In genomic region chr6:162546905-162547304, GRCh38 we compare ENCODE assay signal across 17 cellular contexts.
DNase-seq lines count a peak whose midpoint lies in the region; ATAC-seq and TF ChIP-seq lines count a peak whose summit lies in the region.
"Had no signal": no experiment of that assay in that cellular context is flagged by ENCODE, and none has a peak within 500 bp of the region (broad histone marks: within the 10 kb centered on the region; RNA-seq: fewer than 3 reads in every experiment).

No MANE protein-coding gene starts in this region.

- no peak for TF ChIP-seq POLR2A in body of pancreas (IDR thresholded peaks at IDR 0.05)

- H3K9ac ChIP-seq in mammary epithelial cell (ENCODE audit: insufficient read depth, low read length) = no peak overlapping the region
- H3K9ac ChIP-seq: BLaER1 treated with 17β-estradiol and CSF1 and Interleukin-3, amounts not matched to agents 10 nM and 100 nM had no signal

- TF ChIP-seq CTCF in MCF 10A (IDR thresholded peaks at IDR 0.05; ENCODE audit: unreplicated experiment) (no peak), mammary epithelial cell (conservative IDR thresholded peaks at IDR 0.05 in 1 of 2, IDR thresholded peaks at IDR 0.05 in 1 of 2; ENCODE audit: extremely low read depth in 1 of 2, insufficient read depth in 1 of 2, low read depth in 1 of 2, low read length in 2 of 2) (no peak), body of pancreas (IDR thresholded peaks at IDR 0.05) (no peak)

- no peaks in the 10 kb centered on the region for H3K27me3 Mint-ChIP-seq in MCF 10A (ENCODE audit: insufficient read depth, unreplicated experiment)
- H3K27me3 Mint-ChIP-seq: B cell; CD4-positive, alpha-beta T cell had no signal

- no peak overlapping the region for H2AFZ ChIP-seq in mammary epithelial cell (ENCODE audit: low read depth, low read length)

- dilution Hi-C loops in mammary epithelial cell (cut with HindIII; ENCODE audit: low sequenced_read_pairs) = no loop called here

- no peak for DNase-seq in MCF 10A (ENCODE audit: unreplicated experiment)
- DNase-seq in mammary epithelial cell = no peak
- DNase-seq in body of pancreas = peak in 3 of 4 donors; percentile 40 to 58 (median 49)
- DNase-seq in HEK293T (ENCODE audit: extremely low spot score) = no peak
- DNase-seq: AML-193; Caco-2; Calu3; CD4-positive, alpha-beta T cell; CD8-positive, alpha-beta T cell; DMS79 treated with DMSO at 0.1 percent for 48 hours; GF-D8 had no signal

- H3K27ac Mint-ChIP-seq in MCF 10A (ENCODE audit: low read depth, unreplicated experiment) = peak overlapping the region; percentile 10
- H3K27ac Mint-ChIP-seq: B cell; CD4-positive, alpha-beta T cell; CD8-positive, alpha-beta T cell had no signal

- H3K36me3 ChIP-seq in mammary epithelial cell (ENCODE audit: insufficient read depth, low read length) = no peaks in the 10 kb centered on the region
- no peaks in the 10 kb centered on the region for H3K36me3 ChIP-seq in body of pancreas (replicated peaks in 1 of 2; ENCODE audit: insufficient read depth in 1 of 2, low read depth in 2 of 2)
- H3K36me3 ChIP-seq: BLaER1 treated with 17β-estradiol and CSF1 and Interleukin-3, amounts not matched to agents 10 nM and 100 nM had no signal

- POLR2A ChIA-PET in MCF 10A (lab: Yijun Ruan, JAX) (interaction anchor here (0.6 kb wide), 1 partner anchor 737 kb away, joined by 3 read pairs; no protein-coding TSS in a partner anchor), HEK293T (lab: Yijun Ruan, JAX) (no interaction called here)

- H3K79me2 ChIP-seq in mammary epithelial cell (ENCODE audit: insufficient read depth, low read length) = no peaks in the 10 kb centered on the region

- intact Hi-C loops in MCF 10A (cut with micrococcal nuclease) = no loop called here
- intact Hi-C loops in mammary epithelial cell (cut with micrococcal nuclease) = no loop called here
- intact Hi-C loops in body of pancreas (cut with DNase I) = no loop called here

- no peaks in the 10 kb centered on the region for H3K9me3 Mint-ChIP-seq in MCF 10A (ENCODE audit: unreplicated experiment)
- H3K9me3 Mint-ChIP-seq: CD8-positive, alpha-beta T cell had no signal

- WGBS in mammary epithelial cell (ENCODE audit: low coverage, missing lambda C conversion rate) = 25% methylated on average over 4 of the region's 4 CpGs
- WGBS in body of pancreas, 2 donors = 44 to 52% methylated on average over 4 of the region's 4 CpGs

- H3K9me3 ChIP-seq in mammary epithelial cell (replicated peaks; ENCODE audit: insufficient read depth, low read length) (peaks cover 6% of the 10 kb centered on the region), body of pancreas (no peaks in the 10 kb centered on the region)
- H3K9me3 ChIP-seq: A549; BLaER1 treated with 17β-estradiol and CSF1 and Interleukin-3, amounts not matched to agents 10 nM and 100 nM; Caco-2 had no signal

- in situ Hi-C loops in mammary epithelial cell (cut with MboI; ENCODE audit: low sequenced_read_pairs in 2 of 2) = no loop called here

- ATAC-seq in body of pancreas = peak; percentile 58
- ATAC-seq in esophagus mucosa = no peak
- ATAC-seq: A549; CD8-positive, alpha-beta T cell had no signal

- H4K20me1 ChIP-seq in mammary epithelial cell (ENCODE audit: insufficient read depth, low read length) = no peaks in the 10 kb centered on the region
- H4K20me1 ChIP-seq: BLaER1 treated with 17β-estradiol and CSF1 and Interleukin-3, amounts not matched to agents 10 nM and 100 nM had no signal

- H3K36me3 Mint-ChIP-seq in MCF 10A (ENCODE audit: insufficient read depth, unreplicated experiment) = no peaks in the 10 kb centered on the region

- no peak overlapping the region for H3K4me3 Mint-ChIP-seq in MCF 10A (ENCODE audit: unreplicated experiment)
- H3K4me3 Mint-ChIP-seq: B cell; CD4-positive, alpha-beta T cell; CD8-positive, alpha-beta T cell had no signal

- BruUV-seq in MCF 10A (replicated peaks; lab: Mats Ljungman, UMichigan) = no TSS peak
- BruUV-seq in mammary epithelial cell (replicated peaks; lab: Mats Ljungman, UMichigan) = no TSS peak

- H3K4me1 ChIP-seq in mammary epithelial cell (ENCODE audit: insufficient read depth, low read length) (no peaks in the 10 kb centered on the region), body of pancreas (peaks cover 4% of the 10 kb centered on the region)
- H3K4me1 ChIP-seq: A549, Caco-2 had no signal

- no peak overlapping the region for H3K4me2 ChIP-seq in mammary epithelial cell (ENCODE audit: insufficient read depth, low read depth, low read length)
- H3K4me2 ChIP-seq: A549; BLaER1 treated with 17β-estradiol and CSF1 and Interleukin-3, amounts not matched to agents 10 nM and 100 nM had no signal

- H3K4me1 Mint-ChIP-seq in MCF 10A (ENCODE audit: insufficient read depth, unreplicated experiment) = no peaks in the 10 kb centered on the region
- H3K4me1 Mint-ChIP-seq: B cell had no signal

- H3K4me3 ChIP-seq in mammary epithelial cell (replicated peaks in 1 of 3; ENCODE audit: insufficient read depth in 1 of 3, low read depth in 2 of 3, low read length in 3 of 3) = no peak overlapping the region
- H3K4me3 ChIP-seq in body of pancreas = no peak overlapping the region
- H3K4me3 ChIP-seq: A549; BLaER1 treated with 17β-estradiol and CSF1 and Interleukin-3, amounts not matched to agents 10 nM and 100 nM had no signal

- H3K27ac ChIP-seq in mammary epithelial cell (ENCODE audit: insufficient read depth, low read depth, low read length) (no peak overlapping the region), body of pancreas (peak overlapping the region in 2 of 4 donors; percentile 29 to 40)
- H3K27ac ChIP-seq: 22Rv1; A549; BLaER1 treated with 17β-estradiol and CSF1 and Interleukin-3, amounts not matched to agents 10 nM and 100 nM; C4-2B had no signal

- H3K27me3 ChIP-seq in mammary epithelial cell (ENCODE audit: insufficient read depth, low read length) (no peaks in the 10 kb centered on the region), body of pancreas (no peaks in the 10 kb centered on the region)
- H3K27me3 ChIP-seq: BLaER1 treated with 17β-estradiol and CSF1 and Interleukin-3, amounts not matched to agents 10 nM and 100 nM had no signal

- CTCF ChIA-PET in MCF 10A (lab: Yijun Ruan, JAX) (no interaction called here), mammary epithelial cell (lab: Charles Lee; ENCODE audit: low non-redundant PET) (no interaction called here), HEK293T (lab: Yijun Ruan, JAX) (no interaction called here)

TF ChIP-seq in HEK293T, 16 proteins besides CTCF, POLR2A, EP300 and RAD21:
- TF ChIP-seq PKNOX1 (IDR thresholded peaks at IDR 0.05) (no peak), CTBP1 (IDR thresholded peaks at IDR 0.05; ENCODE audit: borderline replicate concordance) (no peak), SP1 (IDR thresholded peaks at IDR 0.05) (no peak), FOXK2 (IDR thresholded peaks at IDR 0.05) (no peak)

Comparison
In these comparisons a context has a peak if more than half of its experiments do, and no peak if none do; other contexts are left out.
1. DNase-seq: peak in body of pancreas (3 of 4); none in MCF 10A (single experiment), mammary epithelial cell (single experiment) and HEK293T (single experiment).